ENCODE assay signal across 1 cellular context in genomic region chr10:72275351-72276012, GRCh38.
TF ChIP-seq lines count a peak whose summit lies in the region.

No MANE protein-coding gene starts in this region.

TF ChIP-seq in K562, 482 proteins besides CTCF, POLR2A, EP300 and RAD21 (continued from another document and continues in another):
- TF ChIP-seq ZBTB40 (IDR thresholded peaks at IDR 0.05), result no peak
- peak; percentile 25; the same call in 1 of the 2 replicates for TF ChIP-seq ZBTB40 (CRISPR knock-in tag; IDR thresholded peaks at IDR 0.05)
- no peak for TF ChIP-seq ZNF184 (CRISPR knock-in tag; IDR thresholded peaks at IDR 0.05)
- peak; percentile 89; the same call in 1 of the 2 replicates for TF ChIP-seq ZFP30 (CRISPR knock-in tag; IDR thresholded peaks at IDR 0.05; ENCODE audit: borderline replicate concordance)
- TF ChIP-seq U2AF2 (optimal IDR thresholded peaks at IDR 0.05; ENCODE audit: low read depth, low read length), result no peak
- no peak for TF ChIP-seq CCAR2 (IDR thresholded peaks at IDR 0.05; ENCODE audit: low read depth, low read length)
- TF ChIP-seq ZNF316 (IDR thresholded peaks at IDR 0.05), result no peak
- no peak; the same call in none of the 2 replicates for TF ChIP-seq TFE3 (CRISPR knock-in tag; IDR thresholded peaks at IDR 0.05)
- no peak for TF ChIP-seq IFI16 (CRISPR knock-in tag; IDR thresholded peaks at IDR 0.05)
- TF ChIP-seq CBX2 (IDR thresholded peaks at IDR 0.05; ENCODE audit: insufficient read depth, low read length, poor library complexity, severe bottlenecking), result no peak
- TF ChIP-seq ZNF780A (CRISPR knock-in tag; IDR thresholded peaks at IDR 0.05), result 0 out of 2 replicates have a peak, but pooled peaks have one; percentile 18
- no peak for TF ChIP-seq ZNF644 (tag; IDR thresholded peaks at IDR 0.05; ENCODE audit: low read depth)
- no peak for TF ChIP-seq KDM5B (IDR thresholded peaks at IDR 0.05; ENCODE audit: insufficient replicate concordance, low read depth, low read length)
- no peak for TF ChIP-seq ZNF57 (CRISPR knock-in tag; IDR thresholded peaks at IDR 0.05)
- TF ChIP-seq TCF7L2 (IDR thresholded peaks at IDR 0.05; ENCODE audit: low read depth, low read length), result no peak
- no peak for TF ChIP-seq EZH2 (IDR thresholded peaks at IDR 0.05; ENCODE audit: borderline replicate concordance, low read depth, low read length)
- TF ChIP-seq ZNF507 (tag; conservative IDR thresholded peaks at IDR 0.05), result no peak
- TF ChIP-seq ZNF584 (CRISPR knock-in tag; IDR thresholded peaks at IDR 0.05; ENCODE audit: low read depth), result no peak
- TF ChIP-seq BHLHE40 (IDR thresholded peaks at IDR 0.05; ENCODE audit: low read length), result peak; percentile 92
- TF ChIP-seq ZBTB17 (CRISPR knock-in tag; IDR thresholded peaks at IDR 0.05), result 0 out of 2 replicates have a peak, but pooled peaks have one; percentile 22
- TF ChIP-seq BMI1 (IDR thresholded peaks at IDR 0.05; ENCODE audit: low read length), result 0 out of 2 replicates have a peak, but pooled peaks have one; percentile 5
- TF ChIP-seq ZNF436 (CRISPR knock-in tag; IDR thresholded peaks at IDR 0.05), result peak; percentile 85
- TF ChIP-seq C11orf30 (IDR thresholded peaks at IDR 0.05; ENCODE audit: low read depth), result no peak
- no peak for TF ChIP-seq THRAP3 (IDR thresholded peaks at IDR 0.05; ENCODE audit: borderline replicate concordance)
- peak; percentile 61; the same call in 1 of the 2 replicates for TF ChIP-seq ZNF668 (CRISPR knock-in tag; IDR thresholded peaks at IDR 0.05)
- no peak for TF ChIP-seq SNAPC5 (CRISPR knock-in tag; IDR thresholded peaks at IDR 0.05)
- TF ChIP-seq CREB5 (CRISPR knock-in tag; IDR thresholded peaks at IDR 0.05), result no peak
- no peak for TF ChIP-seq STAT5B (CRISPR knock-in tag; IDR thresholded peaks at IDR 0.05)
- no peak for TF ChIP-seq KHSRP (IDR thresholded peaks at IDR 0.05)
- no peak for TF ChIP-seq ZNF707 (CRISPR knock-in tag; conservative IDR thresholded peaks at IDR 0.05)
- peak; percentile 51; the same call in 1 of the 2 replicates for TF ChIP-seq KLF10 (CRISPR knock-in tag; IDR thresholded peaks at IDR 0.05)
- TF ChIP-seq HMG20B (CRISPR knock-in tag; IDR thresholded peaks at IDR 0.05), result no peak
- peak; percentile 68 for TF ChIP-seq ZBTB5 (IDR thresholded peaks at IDR 0.05)
- no peak for TF ChIP-seq PREB (CRISPR knock-in tag; IDR thresholded peaks at IDR 0.05)
- no peak for TF ChIP-seq CBX5 (IDR thresholded peaks at IDR 0.05; ENCODE audit: borderline replicate concordance, low read depth)
- no peak; the same call in none of the 2 replicates for TF ChIP-seq FOXJ2 (tag; IDR thresholded peaks at IDR 0.05)
- TF ChIP-seq ZHX1 (conservative IDR thresholded peaks at IDR 0.05; ENCODE audit: low read length), result no peak
- TF ChIP-seq NKRF (IDR thresholded peaks at IDR 0.05; ENCODE audit: borderline replicate concordance), result peak; percentile 93; the same call in 1 of the 2 replicates
- peak; percentile 78; the same call in 1 of the 2 replicates for TF ChIP-seq ZBTB26 (CRISPR knock-in tag; IDR thresholded peaks at IDR 0.05)
- TF ChIP-seq RFX5 (IDR thresholded peaks at IDR 0.05; ENCODE audit: low read depth, low read length), result no peak
- TF ChIP-seq NR2C2 (CRISPR knock-in tag; IDR thresholded peaks at IDR 0.05), result no peak
- TF ChIP-seq NR2C2 (tag; IDR thresholded peaks at IDR 0.05), result peak; percentile 93
